ENCODE assay signal across 8 cellular contexts in genomic region chrX:101658661-101659477, GRCh38. TPM values are rescaled to one million over a fixed set of nuclear protein-coding genes. Genes with fewer than 3 reads are reported as not detected.
DNase-seq lines count a peak whose midpoint lies in the region; ATAC-seq and TF ChIP-seq lines count a peak whose summit lies in the region.

No MANE protein-coding gene starts in this region.

- no peaks in the 10 kb centered on the region for H3K36me3 ChIP-seq in duodenal mucosa (ENCODE audit: control insufficient read depth in 1 of 2, insufficient read depth in 2 of 2, low read length in 2 of 2)
- no peaks in the 10 kb centered on the region for H3K36me3 ChIP-seq in lung (ENCODE audit: control insufficient read depth in 2 of 2, insufficient read depth in 2 of 2, low read length in 2 of 2)

- H3K27me3 ChIP-seq in duodenal mucosa (ENCODE audit: control insufficient read depth in 1 of 2, insufficient read depth in 2 of 2, low read length in 2 of 2) (no peaks in the 10 kb centered on the region), lung (ENCODE audit: control insufficient read depth, insufficient read depth) (peaks cover 3% of the 10 kb centered on the region)

- WGBS in lung, 2 donors: 3 to 25% methylated on average over 24 to 37 of the region's 37 CpGs

- H3K9me3 ChIP-seq in duodenal mucosa (ENCODE audit: control insufficient read depth in 1 of 2, low read length in 2 of 2) (no peaks in the 10 kb centered on the region), lung (ENCODE audit: control insufficient read depth in 2 of 2, insufficient read depth in 1 of 2, low read length in 1 of 2) (no peaks in the 10 kb centered on the region)

- peak; percentile 82 for DNase-seq in COLO829 (ENCODE audit: low spot score)
- peak; percentile 0 for DNase-seq in GOT3 (lab: John Stamatoyannopoulos, UW)
- DNase-seq in NCI-H2029 treated with DMSO at 0.1 percent for 48 hours (lab: John Stamatoyannopoulos, UW): peak; percentile 37
- DNase-seq in activated CD4-positive, alpha-beta T cell treated with anti-CD3 and anti-CD28 coated beads, Interleukin-2, amount 50 U/mL, for 1 hour: peak; percentile 52
- peak; percentile 73 for DNase-seq in lung (ENCODE audit: low spot score)
- DNase-seq in stimulated activated CD4-positive, alpha-beta T cell treated with anti-CD3 and anti-CD28 coated beads, Interleukin-4, amount 100 ng/mL, for 4 hours: peak; percentile 43 to 52
- no peak for DNase-seq in KG1 (lab: John Stamatoyannopoulos, UW)

- no peak for TF ChIP-seq CTCF in lung (IDR thresholded peaks at IDR 0.05; ENCODE audit: control extremely low read depth, extremely low read depth)

- peak; percentile 87 for ATAC-seq in lung (ENCODE audit: insufficient read depth, low FRiP score)

- peaks cover 0 to 4% of the 10 kb centered on the region in 2 donors for H3K4me1 ChIP-seq in duodenal mucosa (ENCODE audit: control insufficient read depth in 1 of 2, insufficient read depth in 2 of 2, low read length in 2 of 2)
- H3K4me1 ChIP-seq in lung (ENCODE audit: control insufficient read depth in 2 of 2, insufficient read depth in 2 of 2, low read length in 2 of 2): no peaks in the 10 kb centered on the region

- H3K4me3 ChIP-seq in duodenal mucosa (ENCODE audit: low read depth in 1 of 2, low read length in 2 of 2) (peak overlapping the region; percentile 73 to 85), lung (peak overlapping the region; percentile 45)

- H3K27ac ChIP-seq in duodenal mucosa (ENCODE audit: low read depth, low read length): peak overlapping the region; percentile 5
- no peak overlapping the region for H3K27ac ChIP-seq in lung (ENCODE audit: low read depth in 1 of 2, low read length in 1 of 2)

- H3K9ac ChIP-seq in duodenal mucosa (ENCODE audit: low read depth in 1 of 2, low read length in 2 of 2): peak overlapping the region; percentile 49 to 60

RNA-seq across cellular contexts. Expression of gene ARMCX2, which starts 0.8 kb away (rescaled TPM):
- total RNA-seq in lung: 10 to 100 TPM; 29.0 to 58.4 TPM
- polyA plus RNA-seq in lung: 10 to 100 TPM; 13.5 to 19.3 TPM

RNA-seq across cellular contexts. Expression of gene ARMCX3, which starts 35.9 kb away (rescaled TPM):
- total RNA-seq in lung: 100 to 1,000 TPM in 1 of 2 donors, 10 to 100 TPM in 1; 46.4 to 100 TPM
- polyA plus RNA-seq in lung: 10 to 100 TPM; 22.5 to 37.7 TPM

RNA-seq across cellular contexts. Expression of gene ARMCX6, which starts 41.1 kb away (rescaled TPM):
- total RNA-seq in lung: 10 to 100 TPM; 40.1 to 51.8 TPM
- 10 to 100 TPM; 26.5 to 32.3 TPM for polyA plus RNA-seq in lung
